ENCODE assay signal across 30 cellular contexts in the genomic region with DNA sequence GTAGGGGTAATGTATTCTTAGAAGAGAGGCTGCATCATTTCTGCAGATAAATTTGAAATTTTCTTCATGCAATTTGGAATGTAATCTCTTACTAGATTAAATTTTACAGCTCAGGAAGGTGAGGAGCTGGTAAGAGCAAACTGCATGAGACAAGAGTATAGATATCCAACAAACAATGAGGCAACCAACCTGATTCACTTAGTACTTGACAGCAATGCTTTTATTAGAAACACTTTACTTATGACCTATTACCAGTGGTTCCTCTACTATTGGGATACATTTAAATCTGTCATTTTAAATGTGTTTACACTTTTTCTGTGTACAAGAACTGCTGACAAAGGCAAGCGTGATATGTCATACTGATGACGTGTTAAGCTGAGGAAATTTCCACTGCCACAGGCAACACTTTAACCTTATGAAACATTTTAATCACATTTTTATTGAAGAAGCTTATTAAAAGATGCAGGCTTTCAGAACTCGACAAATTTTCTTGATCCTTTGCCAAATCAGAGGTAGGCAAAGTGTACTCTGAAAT.
"Had no signal": no experiment of that assay in that cellular context is flagged by ENCODE, and none has a peak within 500 bp of the region (broad histone marks: within the 10 kb centered on the region; RNA-seq: fewer than 3 reads in every experiment).

No MANE protein-coding gene starts in this region.

- H3K4me3 ChIP-seq: adrenal gland, body of pancreas, esophagus squamous epithelium, gastrocnemius medialis, heart left ventricle had no signal

- ATAC-seq: activated CD4-positive, alpha-beta T cell treated with anti-CD3 and anti-CD28 coated beads for 36 hours; activated CD8-positive, alpha-beta memory T cell treated with anti-CD3 and anti-CD28 coated beads, Interleukin-2, amount 10 ng/mL, durations not matched to agents 7 days and 5 days; activated CD8-positive, alpha-beta T cell treated with anti-CD3 and anti-CD28 coated beads, Interleukin-2, amount 10 ng/mL, durations not matched to agents 7 days and 5 days; activated naive CD8-positive, alpha-beta T cell treated with anti-CD3 and anti-CD28 coated beads, Interleukin-2, amount 50 U/mL, for 24 hours; body of pancreas; effector memory CD8-positive, alpha-beta T cell; foreskin keratinocyte; gastrocnemius medialis had no signal

- H3K27me3 ChIP-seq: adrenal gland, body of pancreas, esophagus squamous epithelium, foreskin keratinocyte, gastrocnemius medialis, heart left ventricle had no signal

- H3K27ac ChIP-seq: adrenal gland, body of pancreas, epithelial cell of prostate, esophagus squamous epithelium, foreskin keratinocyte, gastrocnemius medialis, heart left ventricle had no signal

- DNase-seq: activated CD4-positive, alpha-beta memory T cell treated with anti-CD3 and anti-CD28 coated beads for 36 hours; activated CD4-positive, alpha-beta T cell treated with anti-CD3 and anti-CD28 coated beads for 36 hours; activated CD4-positive, alpha-beta T cell treated with anti-CD3 and anti-CD28 coated beads, Interleukin-2, amount 10 ng/mL, durations not matched to agents 24 days and 14 days; activated CD4-positive, CD25-positive, alpha-beta regulatory T cell; activated CD4-positive, CD25-positive, alpha-beta regulatory T cell treated with anti-CD3 and anti-CD28 coated beads, Interleukin-2, amount 50 U/mL, for 72 hours; activated CD8-positive, alpha-beta memory T cell treated with anti-CD3 and anti-CD28 coated beads, Interleukin-2, amount 10 ng/mL, durations not matched to agents 7 days and 5 days; activated CD8-positive, alpha-beta memory T cell treated with anti-CD3 and anti-CD28 coated beads, Interleukin-2, amount 50 U/mL, for 4 hours; activated CD8-positive, alpha-beta T cell treated with anti-CD3 and anti-CD28 coated beads, Interleukin-2, amount 10 ng/mL, durations not matched to agents 7 days and 5 days; activated effector memory CD4-positive, alpha-beta T cell treated with anti-CD3 and anti-CD28 coated beads, Interleukin-2, amount 50 U/mL, for 16 hours; activated naive CD4-positive, alpha-beta T cell treated with anti-CD3 and anti-CD28 coated beads for 36 hours; activated naive CD8-positive, alpha-beta T cell treated with anti-CD3 and anti-CD28 coated beads for 36 hours; activated naive CD8-positive, alpha-beta T cell treated with anti-CD3 and anti-CD28 coated beads, Interleukin-2, amount 50 U/mL, for 24 hours; activated T-cell treated with anti-CD3 and anti-CD28 coated beads, Interleukin-2, amount 50 U/mL, for 1 hour; activated T-cell treated with anti-CD3 and anti-CD28 coated beads, Interleukin-2, amount 50 U/mL, for 48 hours; adrenal gland; amygdala; aorta; body of pancreas; caudate nucleus; cortex of kidney; dermis blood vessel endothelial cell; effector CD4-positive, alpha-beta T cell; effector memory CD8-positive, alpha-beta T cell; esophagus squamous epithelium; foreskin keratinocyte; gastrocnemius medialis; glutamatergic neuron; heart left ventricle; T-helper 2 cell had no signal

- H3K9me3 ChIP-seq: adrenal gland, body of pancreas, esophagus squamous epithelium, gastrocnemius medialis, heart left ventricle had no signal

- H3K4me1 ChIP-seq: adrenal gland, body of pancreas, esophagus squamous epithelium, foreskin keratinocyte, gastrocnemius medialis, heart left ventricle had no signal

- H3K36me3 ChIP-seq: adrenal gland, esophagus squamous epithelium, gastrocnemius medialis, heart left ventricle had no signal
